11 cellular contexts compared by ENCODE assay signal in genomic region chr5:78367318-78367991, GRCh38. TPM values are rescaled to one million over a fixed set of nuclear protein-coding genes. Genes with fewer than 3 reads are reported as not detected.
A peak's percentile ranks its signal among the peaks of the same experiment; 100 is the strongest.
DNase-seq lines count a peak whose midpoint lies in the region; ATAC-seq lines count a peak whose summit lies in the region.
"Had no signal": no experiment of that assay in that cellular context is flagged by ENCODE, and none has a peak within 500 bp of the region (broad histone marks: within the 10 kb centered on the region; RNA-seq: fewer than 3 reads in every experiment).

No MANE protein-coding gene starts in this region.

- no peak overlapping the region for H3K18ac ChIP-seq in neuronal stem cell (ENCODE audit: low read length)

- H3K9me3 Mint-ChIP-seq in activated T-cell treated with anti-CD3 and anti-CD28 coated beads, Interleukin-2, amount 50 U/mL, for 72 hours, result no peaks in the 10 kb centered on the region
- H3K9me3 Mint-ChIP-seq in stimulated activated effector memory CD8-positive, alpha-beta T cell treated with anti-CD3 and anti-CD28 coated beads, Interleukin-12 subunit alpha, Interleukin-12 subunit beta, amount 100 ng/mL, for 72 hours, result no peaks in the 10 kb centered on the region
- H3K9me3 Mint-ChIP-seq: IgD-negative memory B cell, natural killer cell had no signal

- no peak overlapping the region for H3K4ac ChIP-seq in neuronal stem cell (ENCODE audit: low read length)

- ATAC-seq in activated T-cell treated with anti-CD3 and anti-CD28 coated beads, Interleukin-2, amount 50 U/mL, for 72 hours (replicated peaks in 1 of 2), result peak; percentile 78 to 89
- peak; percentile 86 for ATAC-seq in stimulated activated effector memory CD8-positive, alpha-beta T cell treated with anti-CD3 and anti-CD28 coated beads, Interleukin-12 subunit alpha, Interleukin-12 subunit beta, amount 100 ng/mL, for 72 hours
- ATAC-seq in HG02973 (IDR thresholded peaks at IDR 0.05; ENCODE audit: unreplicated experiment), result no peak
- ATAC-seq: natural killer cell had no signal

- no peak overlapping the region for H2BK120ac ChIP-seq in neuronal stem cell (ENCODE audit: low read depth, low read length)

- no peaks in the 10 kb centered on the region for H3K36me3 ChIP-seq in neuronal stem cell (replicated peaks in 1 of 2; ENCODE audit: control insufficient read depth in 2 of 2, insufficient read depth in 2 of 2, low read length in 2 of 2)
- H3K36me3 ChIP-seq: tibial nerve had no signal

- H3K27ac ChIP-seq in neuronal stem cell (replicated peaks; ENCODE audit: low read length), result no peak overlapping the region
- H3K27ac ChIP-seq: tibial nerve had no signal

- peaks cover 50% of the 10 kb centered on the region for H3K4me1 Mint-ChIP-seq in activated T-cell treated with anti-CD3 and anti-CD28 coated beads, Interleukin-2, amount 50 U/mL, for 72 hours (ENCODE audit: low read depth)
- peaks cover 19% of the 10 kb centered on the region for H3K4me1 Mint-ChIP-seq in stimulated activated effector memory CD8-positive, alpha-beta T cell treated with anti-CD3 and anti-CD28 coated beads, Interleukin-12 subunit alpha, Interleukin-12 subunit beta, amount 100 ng/mL, for 72 hours

- no peak overlapping the region for H3K23ac ChIP-seq in neuronal stem cell (ENCODE audit: low read depth, low read length, poor library complexity)

- H2BK5ac ChIP-seq in neuronal stem cell (ENCODE audit: low read length), result no peak overlapping the region

- no peak overlapping the region for H2BK12ac ChIP-seq in neuronal stem cell (ENCODE audit: low read length)

- peaks cover 0 to 1% of the 10 kb centered on the region in 2 donors for H3K36me3 Mint-ChIP-seq in activated T-cell treated with anti-CD3 and anti-CD28 coated beads, Interleukin-2, amount 50 U/mL, for 72 hours (ENCODE audit: insufficient read depth in 2 of 2)
- H3K36me3 Mint-ChIP-seq in stimulated activated effector memory CD8-positive, alpha-beta T cell treated with anti-CD3 and anti-CD28 coated beads, Interleukin-12 subunit alpha, Interleukin-12 subunit beta, amount 100 ng/mL, for 72 hours, result no peaks in the 10 kb centered on the region
- H3K36me3 Mint-ChIP-seq: natural killer cell had no signal

- no peak overlapping the region for H3K4me2 ChIP-seq in neuronal stem cell (ENCODE audit: insufficient read depth, low read length, poor library complexity, severe bottlenecking)

- H3K4me3 Mint-ChIP-seq in activated T-cell treated with anti-CD3 and anti-CD28 coated beads, Interleukin-2, amount 50 U/mL, for 72 hours, result peak overlapping the region in 1 of 2 donors; percentile 33
- no peak overlapping the region for H3K4me3 Mint-ChIP-seq in stimulated activated effector memory CD8-positive, alpha-beta T cell treated with anti-CD3 and anti-CD28 coated beads, Interleukin-12 subunit alpha, Interleukin-12 subunit beta, amount 100 ng/mL, for 72 hours
- H3K4me3 Mint-ChIP-seq: natural killer cell had no signal

- DNase-seq in activated T-cell treated with anti-CD3 and anti-CD28 coated beads, Interleukin-2, amount 50 U/mL, for 72 hours, result peak; percentile 5 to 14
- DNase-seq in activated T-cell treated with anti-CD3 and anti-CD28 coated beads for 4 hours (no peak), NAMALWA (ENCODE audit: low spot score) (peak; percentile 61), RKO (ENCODE audit: low spot score) (peak; percentile 57), neuronal stem cell (ENCODE audit: low spot score) (no peak), C1 segment of cervical spinal cord (lab: John Stamatoyannopoulos, UW) (no peak)
- DNase-seq in stimulated activated effector memory CD8-positive, alpha-beta T cell treated with anti-CD3 and anti-CD28 coated beads, Interleukin-12 subunit alpha, Interleukin-12 subunit beta, amount 100 ng/mL, for 72 hours (ENCODE audit: low spot score in 2 of 2), result no peak
- DNase-seq: natural killer cell had no signal

- H3K27me3 Mint-ChIP-seq in activated T-cell treated with anti-CD3 and anti-CD28 coated beads, Interleukin-2, amount 50 U/mL, for 72 hours (ENCODE audit: low read depth), result no peaks in the 10 kb centered on the region
- H3K27me3 Mint-ChIP-seq: IgD-negative memory B cell had no signal

- H2AFZ ChIP-seq in neuronal stem cell (ENCODE audit: low read length), result no peak overlapping the region

- H4K91ac ChIP-seq in neuronal stem cell (ENCODE audit: low read depth, low read length, poor library complexity), result no peak overlapping the region

- H2AK5ac ChIP-seq in neuronal stem cell (ENCODE audit: low read depth, low read length), result no peak overlapping the region

- no peaks in the 10 kb centered on the region for H3K4me1 ChIP-seq in neuronal stem cell (ENCODE audit: control insufficient read depth in 2 of 2, insufficient read depth in 1 of 2, low read depth in 1 of 2, low read length in 2 of 2)

- H3K9ac ChIP-seq in neuronal stem cell (ENCODE audit: low read depth, low read length, poor library complexity), result no peak overlapping the region

- WGBS in neuronal stem cell (ENCODE audit: extremely low coverage in 2 of 2, insufficient read length in 2 of 2, insufficient replicate concordance in 1 of 2), 2 donors, result no CpG with 5 or more reads among the region's 6 CpGs

- H4K8ac ChIP-seq in neuronal stem cell (ENCODE audit: low read depth, low read length), result no peak overlapping the region

- H3K27ac Mint-ChIP-seq in activated T-cell treated with anti-CD3 and anti-CD28 coated beads, Interleukin-2, amount 50 U/mL, for 72 hours, result no peak overlapping the region
- H3K27ac Mint-ChIP-seq in stimulated activated effector memory CD8-positive, alpha-beta T cell treated with anti-CD3 and anti-CD28 coated beads, Interleukin-12 subunit alpha, Interleukin-12 subunit beta, amount 100 ng/mL, for 72 hours, result no peak overlapping the region
- H3K27ac Mint-ChIP-seq: IgD-negative memory B cell had no signal

- H2BK15ac ChIP-seq in neuronal stem cell (ENCODE audit: low read length), result no peak overlapping the region

- H3K14ac ChIP-seq in neuronal stem cell (ENCODE audit: low read length), result no peak overlapping the region

- no peaks in the 10 kb centered on the region for H3K27me3 ChIP-seq in neuronal stem cell (ENCODE audit: control insufficient read depth in 3 of 3, insufficient read depth in 3 of 3, low read depth in 1 of 3, low read length in 3 of 3)
- H3K27me3 ChIP-seq: tibial nerve had no signal

- no peak overlapping the region for H3K4me3 ChIP-seq in neuronal stem cell (ENCODE audit: low read length in 2 of 2)
- H3K4me3 ChIP-seq: tibial nerve had no signal

- peaks cover 0 to 4% of the 10 kb centered on the region in 2 donors for H3K9me3 ChIP-seq in neuronal stem cell (replicated peaks in 1 of 2; ENCODE audit: control insufficient read depth in 2 of 2, insufficient read depth in 1 of 2, low read depth in 1 of 2, low read length in 2 of 2)
- H3K9me3 ChIP-seq: tibial nerve had no signal

- no peaks in the 10 kb centered on the region for H3K79me1 ChIP-seq in neuronal stem cell (ENCODE audit: low read depth, low read length)

RNA-seq across cellular contexts. Expression of gene SCAMP1, which starts 7.0 kb away (rescaled TPM):
- total RNA-seq in activated T-cell treated with anti-CD3 and anti-CD28 coated beads, Interleukin-2, amount 50 U/mL, for 72 hours, result 10 to 100 TPM; 18.1 to 23.8 TPM
- polyA plus RNA-seq in neuronal stem cell (2013, experiment 1 of 2), result 28.2 TPM
- 29.4 TPM for polyA plus RNA-seq in neuronal stem cell (2013, experiment 2 of 2)

Comparison
In these comparisons a context has a peak if more than half of its experiments do, and no peak if none do; other contexts are left out.
1. DNase-seq: peak in activated T-cell treated with anti-CD3 and anti-CD28 coated beads, Interleukin-2, amount 50 U/mL, for 72 hours (2 of 2), NAMALWA (single experiment) and RKO (single experiment); none in activated T-cell treated with anti-CD3 and anti-CD28 coated beads for 4 hours (single experiment), stimulated activated effector memory CD8-positive, alpha-beta T cell treated with anti-CD3 and anti-CD28 coated beads, Interleukin-12 subunit alpha, Interleukin-12 subunit beta, amount 100 ng/mL, for 72 hours (0 of 2), neuronal stem cell (single experiment) and C1 segment of cervical spinal cord (0 of 14).